9 cellular contexts compared by ENCODE assay signal in the genomic region with DNA sequence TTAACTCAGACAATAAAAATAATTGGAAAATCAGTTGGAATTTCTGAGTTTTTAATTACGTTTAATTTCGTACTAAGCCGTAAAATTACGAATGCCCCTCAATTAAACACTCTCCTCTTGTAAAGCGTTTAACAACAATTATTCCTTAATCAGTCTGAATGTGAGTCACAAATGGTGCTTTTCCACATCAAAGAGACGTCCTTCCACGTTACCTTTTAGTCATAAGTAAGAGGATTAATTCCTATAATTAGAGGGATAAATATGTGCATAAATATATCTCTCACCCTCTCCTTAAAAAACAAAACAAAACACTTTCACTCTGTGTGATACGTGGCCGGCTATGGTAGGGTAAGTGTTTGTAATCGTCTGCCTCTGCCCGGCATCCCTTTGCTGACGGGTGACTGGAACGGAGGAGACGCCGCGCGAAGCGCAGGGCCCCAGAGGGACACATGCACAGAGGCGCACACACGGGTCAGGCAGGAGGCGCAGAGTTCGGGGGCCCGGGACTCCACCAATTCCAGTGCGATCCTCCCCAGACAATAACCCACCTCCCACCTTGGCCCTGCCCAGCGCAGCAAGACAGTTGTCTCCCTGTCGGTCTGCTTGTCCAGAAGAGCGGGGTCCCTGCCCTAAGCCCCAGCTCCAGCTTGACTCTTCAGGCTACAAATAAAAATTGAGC. TPM values are rescaled to one million over a fixed set of nuclear protein-coding genes. Genes with fewer than 3 reads are reported as not detected.
A peak's percentile ranks its signal among the peaks of the same experiment; 100 is the strongest.
DNase-seq lines count a peak whose midpoint lies in the region; ATAC-seq and TF ChIP-seq lines count a peak whose summit lies in the region.
"Had no signal": no experiment of that assay in that cellular context is flagged by ENCODE, and none has a peak within 500 bp of the region (broad histone marks: within the 10 kb centered on the region; RNA-seq: fewer than 3 reads in every experiment).

No MANE protein-coding gene starts in this region.

- peaks cover 33% of the 10 kb centered on the region for H3K27me3 ChIP-seq in osteoblast (ENCODE audit: insufficient read depth, low read length)

- DNase-seq in Daoy (ENCODE audit: low read depth) (peak; percentile 41), T-helper 17 cell (no peak), Right ventricle myocardium inferior (ENCODE audit: missing footprints) (peak; percentile 70), osteoblast (ENCODE audit: insufficient read length, low spot score, missing footprints) (no peak), NCI-H524 treated with DMSO at 0.1 percent for 48 hours (lab: John Stamatoyannopoulos, UW) (no peak), iPS-NIHi7 (ENCODE audit: extremely low spot score) (no peak)
- DNase-seq in activated T-helper 1 cell treated with anti-CD3 and anti-CD28 coated beads, Interleukin-12 subunit alpha, Interleukin-12 subunit beta, Interleukin-2, Interleukin-4 antibody, amounts not matched to agents 30 ng/mL and 10 ng/mL and 1 ng/mL, durations not matched to agents 14 hours and 24 hours and 36 hours (ENCODE audit: low spot score) = no peak
- DNase-seq: activated gamma-delta T cell had no signal

- H2AFZ ChIP-seq in osteoblast (ENCODE audit: low read length) = peak overlapping the region; percentile 64

- H3K27ac Mint-ChIP-seq in T-helper 17 cell = no peak overlapping the region
- no peak overlapping the region for H3K27ac Mint-ChIP-seq in activated T-helper 1 cell treated with anti-CD3 and anti-CD28 coated beads, Interleukin-12 subunit alpha, Interleukin-12 subunit beta, Interleukin-2, Interleukin-4 antibody, amounts not matched to agents 30 ng/mL and 10 ng/mL and 1 ng/mL, durations not matched to agents 14 hours and 24 hours and 36 hours

- H3K4me3 Mint-ChIP-seq in T-helper 17 cell = peak overlapping the region; percentile 28
- H3K4me3 Mint-ChIP-seq in activated T-helper 1 cell treated with anti-CD3 and anti-CD28 coated beads, Interleukin-12 subunit alpha, Interleukin-12 subunit beta, Interleukin-2, Interleukin-4 antibody, amounts not matched to agents 30 ng/mL and 10 ng/mL and 1 ng/mL, durations not matched to agents 14 hours and 24 hours and 36 hours = no peak overlapping the region

- H3K4me1 ChIP-seq in osteoblast (ENCODE audit: insufficient read depth, low read length) = no peaks in the 10 kb centered on the region

- no peaks in the 10 kb centered on the region for H3K79me2 ChIP-seq in osteoblast (ENCODE audit: insufficient read depth, low read length)

- H3K9me3 Mint-ChIP-seq in activated T-helper 1 cell treated with anti-CD3 and anti-CD28 coated beads, Interleukin-12 subunit alpha, Interleukin-12 subunit beta, Interleukin-2, Interleukin-4 antibody, amounts not matched to agents 30 ng/mL and 10 ng/mL and 1 ng/mL, durations not matched to agents 14 hours and 24 hours and 36 hours = no peaks in the 10 kb centered on the region

- peaks cover 9% of the 10 kb centered on the region for H3K36me3 Mint-ChIP-seq in T-helper 17 cell (ENCODE audit: low read depth)
- no peaks in the 10 kb centered on the region for H3K36me3 Mint-ChIP-seq in activated T-helper 1 cell treated with anti-CD3 and anti-CD28 coated beads, Interleukin-12 subunit alpha, Interleukin-12 subunit beta, Interleukin-2, Interleukin-4 antibody, amounts not matched to agents 30 ng/mL and 10 ng/mL and 1 ng/mL, durations not matched to agents 14 hours and 24 hours and 36 hours (ENCODE audit: low read depth)

- peaks cover 70% of the 10 kb centered on the region for H3K27me3 Mint-ChIP-seq in T-helper 17 cell
- peaks cover 63% of the 10 kb centered on the region for H3K27me3 Mint-ChIP-seq in activated T-helper 1 cell treated with anti-CD3 and anti-CD28 coated beads, Interleukin-12 subunit alpha, Interleukin-12 subunit beta, Interleukin-2, Interleukin-4 antibody, amounts not matched to agents 30 ng/mL and 10 ng/mL and 1 ng/mL, durations not matched to agents 14 hours and 24 hours and 36 hours (ENCODE audit: insufficient read depth)

- peak overlapping the region; percentile 69 for H3K4me3 ChIP-seq in osteoblast (ENCODE audit: insufficient read depth, low read length)

- ATAC-seq in T-helper 17 cell = no peak
- peak; percentile 83 for ATAC-seq in Right ventricle myocardium inferior
- ATAC-seq in GM18868 (IDR thresholded peaks at IDR 0.05; ENCODE audit: unreplicated experiment) = no peak

- no peak for TF ChIP-seq CTCF in osteoblast (IDR thresholded peaks at IDR 0.05; ENCODE audit: extremely low read depth, low read depth, low read length)

- H3K4me2 ChIP-seq in osteoblast (ENCODE audit: insufficient read depth, low read length) = peak overlapping the region; percentile 74

- H4K20me1 ChIP-seq in osteoblast (ENCODE audit: insufficient read depth, low read length) = no peaks in the 10 kb centered on the region

- intact Hi-C loops in Right ventricle myocardium inferior (cut with DNase I) = loop anchor here (10.0 kb wide), 2 partner anchors 315 to 605 kb away; no protein-coding TSS in a partner anchor
- intact Hi-C loops in activated T-helper 1 cell treated with anti-CD3 and anti-CD28 coated beads, Interleukin-12 subunit alpha, Interleukin-12 subunit beta, Interleukin-2, Interleukin-4 antibody, amounts not matched to agents 30 ng/mL and 10 ng/mL and 1 ng/mL, durations not matched to agents 14 hours and 24 hours and 36 hours (cut with micrococcal nuclease) = loop anchor here (1.0 kb wide), 1 partner anchor 9 kb away; no protein-coding TSS in a partner anchor

- H3K36me3 ChIP-seq in osteoblast (ENCODE audit: insufficient read depth, low read length) = no peaks in the 10 kb centered on the region

- H3K4me1 Mint-ChIP-seq in T-helper 17 cell = peaks cover 3% of the 10 kb centered on the region
- no peaks in the 10 kb centered on the region for H3K4me1 Mint-ChIP-seq in activated T-helper 1 cell treated with anti-CD3 and anti-CD28 coated beads, Interleukin-12 subunit alpha, Interleukin-12 subunit beta, Interleukin-2, Interleukin-4 antibody, amounts not matched to agents 30 ng/mL and 10 ng/mL and 1 ng/mL, durations not matched to agents 14 hours and 24 hours and 36 hours (ENCODE audit: low read depth)

- H3K9me3 ChIP-seq in T-helper 17 cell (ENCODE audit: control insufficient read depth, low read length, poor library complexity, severe bottlenecking) (peaks cover 3% of the 10 kb centered on the region), osteoblast (ENCODE audit: low read depth, low read length) (no peaks in the 10 kb centered on the region)

- no peak overlapping the region for H3K27ac ChIP-seq in osteoblast (ENCODE audit: low read depth, low read length)

RNA-seq across cellular contexts. Expression of gene MEIS2, which starts 9.7 kb away (rescaled TPM):
- 29.3 and 35.3 TPM in 2 replicates for total RNA-seq in Daoy (2014; rRNA removed; shearing (Covaris generic))
- total RNA-seq in T-helper 17 cell (not detected), Right ventricle myocardium inferior (45.4 TPM), osteoblast (14.7 and 17.7 TPM in 2 replicates)
- not detected in 2 replicates for total RNA-seq in activated T-helper 1 cell treated with anti-CD3 and anti-CD28 coated beads, Interleukin-12 subunit alpha, Interleukin-12 subunit beta, Interleukin-2, Interleukin-4 antibody, amounts not matched to agents 30 ng/mL and 10 ng/mL and 1 ng/mL, durations not matched to agents 14 hours and 24 hours and 36 hours

Comparison
In these comparisons a context has a peak if more than half of its experiments do, and no peak if none do; other contexts are left out.
1. DNase-seq: peak in Daoy (single experiment) and Right ventricle myocardium inferior (single experiment); none in T-helper 17 cell (0 of 3), osteoblast (single experiment), activated T-helper 1 cell treated with anti-CD3 and anti-CD28 coated beads, Interleukin-12 subunit alpha, Interleukin-12 subunit beta, Interleukin-2, Interleukin-4 antibody, amounts not matched to agents 30 ng/mL and 10 ng/mL and 1 ng/mL, durations not matched to agents 14 hours and 24 hours and 36 hours (single experiment), NCI-H524 treated with DMSO at 0.1 percent for 48 hours (single experiment) and iPS-NIHi7 (single experiment).
2. RNA of gene MEIS2, which starts 9.7 kb away (total RNA-seq): 45.4 TPM in Right ventricle myocardium inferior (single experiment), 29.3 to 35.3 TPM in Daoy and 14.7 to 17.7 TPM in osteoblast; not detected in activated T-helper 1 cell treated with anti-CD3 and anti-CD28 coated beads, Interleukin-12 subunit alpha, Interleukin-12 subunit beta, Interleukin-2, Interleukin-4 antibody, amounts not matched to agents 30 ng/mL and 10 ng/mL and 1 ng/mL, durations not matched to agents 14 hours and 24 hours and 36 hours and not detected in T-helper 17 cell; every median in the first group is over 10 times any median in the second.